In genomic region chr5:18037718-18038117, GRCh38 we compare ENCODE assay signal across 8 cellular contexts.
"Had no signal": no experiment of that assay in that cellular context is flagged by ENCODE, and none has a peak within 500 bp of the region (broad histone marks: within the 10 kb centered on the region; RNA-seq: fewer than 3 reads in every experiment).

No MANE protein-coding gene starts in this region.

- FAIRE-seq: HTR-8/SVneo had no signal

- H3K27ac Mint-ChIP-seq: HFFc6 had no signal

- ATAC-seq: HCT116 had no signal

- H2AFZ ChIP-seq: GM23248 had no signal

- H3K9me3 ChIP-seq: HAP-1 had no signal

- H3K4me3 ChIP-seq: GM23248, HAP-1 had no signal

- H3K9ac ChIP-seq: GM23248 had no signal

- H3K36me3 ChIP-seq: HAP-1 had no signal

- H3K4me1 ChIP-seq: HAP-1 had no signal

- H3K4me3 Mint-ChIP-seq: HFFc6 had no signal

- DNase-seq: GM23248, GOT3, H7, HFFc6, IMR-90 had no signal

- H3K27ac ChIP-seq: GM23248 had no signal
